7 cellular contexts compared by ENCODE assay signal in genomic region chr1:87292684-87293493, GRCh38. TPM values are rescaled to one million over a fixed set of nuclear protein-coding genes. Genes with fewer than 3 reads are reported as not detected.
A peak's percentile ranks its signal among the peaks of the same experiment; 100 is the strongest.
DNase-seq lines count a peak whose midpoint lies in the region; ATAC-seq, FAIRE-seq and TF ChIP-seq lines count a peak whose summit lies in the region.

No MANE protein-coding gene starts in this region.

- no peak overlapping the region for H2BK12ac ChIP-seq in H1 (ENCODE audit: low read depth, low read length)

- H2AFZ ChIP-seq in H1 (ENCODE audit: low read length) = no peak overlapping the region

- no peak overlapping the region for H2BK15ac ChIP-seq in H1 (ENCODE audit: low read length)

- DNase-seq in GM12892 (ENCODE audit: insufficient read length) (no peak), NCI-H748 treated with DMSO at 0.1 percent for 48 hours (lab: John Stamatoyannopoulos, UW) (peak; percentile 44), H1 (ENCODE audit: low read depth in 1 of 2, low spot score in 2 of 2) (peak; percentile 7 to 78), myocyte (ENCODE audit: low read depth) (peak; percentile 71)
- DNase-seq in activated CD8-positive, alpha-beta T cell treated with anti-CD3 and anti-CD28 coated beads for 36 hours = peak; percentile 81
- peak; percentile 9 for DNase-seq in stimulated activated naive B cell treated with anti-CD40 and anti-IgM and Interleukin-4, amounts not matched to agents 10 μg/mL and 1 μg/mL and 100 μg/mL, for 72 hours

- H4K20me1 ChIP-seq in H1 (replicated peaks in 1 of 2; ENCODE audit: control insufficient read depth in 1 of 2, insufficient read depth in 2 of 2, low read length in 2 of 2) = no peaks in the 10 kb centered on the region

- H3K27me3 Mint-ChIP-seq in activated CD8-positive, alpha-beta T cell treated with anti-CD3 and anti-CD28 coated beads for 36 hours = peaks cover 3% of the 10 kb centered on the region
- H3K27me3 Mint-ChIP-seq in stimulated activated naive B cell treated with anti-CD40 and anti-IgM and Interleukin-4, amounts not matched to agents 10 μg/mL and 1 μg/mL and 100 μg/mL, for 72 hours = peaks cover 6 to 9% of the 10 kb centered on the region in 2 donors

- H2BK120ac ChIP-seq in H1 (replicated peaks; ENCODE audit: low read depth, low read length) = no peak overlapping the region

- 40% methylated on average over 9 of the region's 9 CpGs; no CpG with 5 or more reads in 1 of the 2 experiments for WGBS in H1 (ENCODE audit: extremely low coverage in 1 of 2, insufficient coverage in 1 of 2, insufficient read length in 1 of 2, insufficient replicate concordance in 2 of 2, low coverage in 1 of 2, low lambda C conversion rate in 2 of 2, missing lambda C conversion rate in 1 of 2), 2 experiments

- no peak for TF ChIP-seq EP300 in H1 (IDR thresholded peaks at IDR 0.05; ENCODE audit: borderline replicate concordance in 1 of 2, low read depth in 2 of 2, low read length in 2 of 2)

- H3K14ac ChIP-seq in H1 (ENCODE audit: insufficient read length) = no peak overlapping the region

- TF ChIP-seq POLR2A in GM12892 (IDR thresholded peaks at IDR 0.05; ENCODE audit: low read depth, low read length) = no peak
- TF ChIP-seq POLR2A in H1 (IDR thresholded peaks at IDR 0.05; ENCODE audit: control extremely low read depth in 1 of 2, low read depth in 2 of 2, low read length in 2 of 2) = no peak

- no peak overlapping the region for H3K4me3 ChIP-seq in H1 (ENCODE audit: extremely low read depth in 1 of 4, insufficient read depth in 2 of 4, low read depth in 3 of 4, low read length in 4 of 4)

- peaks cover 0 to 5% (median 3%) of the 10 kb centered on the region in 4 experiments; a peak in 2 of 7 replicates for H3K4me1 ChIP-seq in H1 (replicated peaks in 1 of 4; ENCODE audit: control insufficient read depth in 3 of 4, insufficient read depth in 4 of 4, low read length in 3 of 4)

- H3K27me3 ChIP-seq in H1 (replicated peaks in 1 of 4; ENCODE audit: control insufficient read depth in 3 of 4, extremely low read depth in 1 of 4, insufficient read depth in 3 of 4, low read length in 3 of 4) = no peaks in the 10 kb centered on the region

- peak; percentile 66 for ATAC-seq in HG03378 (IDR thresholded peaks at IDR 0.05; ENCODE audit: unreplicated experiment)
- ATAC-seq in activated CD8-positive, alpha-beta T cell treated with anti-CD3 and anti-CD28 coated beads for 36 hours = peak; percentile 64
- peak; percentile 66 to 76 for ATAC-seq in stimulated activated naive B cell treated with anti-CD40 and anti-IgM and Interleukin-4, amounts not matched to agents 10 μg/mL and 1 μg/mL and 100 μg/mL, for 72 hours (replicated peaks)

- H2AK5ac ChIP-seq in H1 (ENCODE audit: low read depth, low read length) = no peak overlapping the region

- H3K23ac ChIP-seq in H1 (ENCODE audit: insufficient read length) = no peak overlapping the region

- H3K27ac ChIP-seq in H1 (ENCODE audit: low read depth, low read length) = no peak overlapping the region

- H4K5ac ChIP-seq in H1 (ENCODE audit: insufficient read length, low read depth, low read length) = no peak overlapping the region

- no peak overlapping the region for H3K56ac ChIP-seq in H1 (replicated peaks; ENCODE audit: insufficient read length, low read depth, low read length)

- H3K9me3 Mint-ChIP-seq in activated CD8-positive, alpha-beta T cell treated with anti-CD3 and anti-CD28 coated beads for 36 hours = no peaks in the 10 kb centered on the region
- H3K9me3 Mint-ChIP-seq in stimulated activated naive B cell treated with anti-CD40 and anti-IgM and Interleukin-4, amounts not matched to agents 10 μg/mL and 1 μg/mL and 100 μg/mL, for 72 hours = no peaks in the 10 kb centered on the region

- CTCF ChIA-PET in activated CD8-positive, alpha-beta T cell treated with anti-CD3 and anti-CD28 coated beads for 36 hours (lab: Charles Lee) = interaction anchor here (0.6 to 5.3 kb wide), 23 partner anchors 9 to 660 kb away, joined by 3 to 46 read pairs (median 3); no protein-coding TSS in a partner anchor
- CTCF ChIA-PET in H1 (lab: Charles Lee; ENCODE audit: partially characterized antibody) = interaction anchor here (0.5 to 4.4 kb wide), 55 partner anchors 9 to 1046 kb away, joined by 3 to 21 read pairs (median 4); partner anchors contain the start of gene LMO4

- H3K4me2 ChIP-seq in H1 (ENCODE audit: insufficient read depth in 1 of 2, low read depth in 2 of 2, low read length in 2 of 2) = no peak overlapping the region

- H3K23me2 ChIP-seq in H1 (ENCODE audit: low read depth, low read length) = no peaks in the 10 kb centered on the region

- no peak overlapping the region for H2BK20ac ChIP-seq in H1 (ENCODE audit: low read length)

- H3K9me3 ChIP-seq in H1 (ENCODE audit: insufficient read depth in 2 of 2, low read depth in 1 of 2, low read length in 1 of 2) = no peaks in the 10 kb centered on the region

- H3K4ac ChIP-seq in H1 (replicated peaks; ENCODE audit: insufficient read length, low read depth, low read length) = no peak overlapping the region

- no peaks in the 10 kb centered on the region for H3K4me1 Mint-ChIP-seq in activated CD8-positive, alpha-beta T cell treated with anti-CD3 and anti-CD28 coated beads for 36 hours (ENCODE audit: low read depth)
- no peaks in the 10 kb centered on the region for H3K4me1 Mint-ChIP-seq in stimulated activated naive B cell treated with anti-CD40 and anti-IgM and Interleukin-4, amounts not matched to agents 10 μg/mL and 1 μg/mL and 100 μg/mL, for 72 hours

- no peak overlapping the region for H3K18ac ChIP-seq in H1 (ENCODE audit: extremely low read depth, low read length)

- no peaks in the 10 kb centered on the region for H3K36me3 ChIP-seq in H1 (ENCODE audit: control insufficient read depth in 2 of 4, insufficient read depth in 4 of 4, low read length in 3 of 4)

- POLR2A ChIA-PET in activated CD8-positive, alpha-beta T cell treated with anti-CD3 and anti-CD28 coated beads for 36 hours (lab: Charles Lee) = no interaction called here
- POLR2A ChIA-PET in H1 (lab: Charles Lee; ENCODE audit: partially characterized antibody) = interaction anchor here (2.0 kb wide), 1 partner anchor 37 kb away, joined by 5 read pairs; no protein-coding TSS in a partner anchor

- H2BK5ac ChIP-seq in H1 (ENCODE audit: low read depth, low read length) = no peak overlapping the region

- no peak overlapping the region for H4K8ac ChIP-seq in H1 (ENCODE audit: extremely low read depth, insufficient read depth, low read length)

- H3K36me3 Mint-ChIP-seq in activated CD8-positive, alpha-beta T cell treated with anti-CD3 and anti-CD28 coated beads for 36 hours (ENCODE audit: low read depth) = no peaks in the 10 kb centered on the region
- no peaks in the 10 kb centered on the region for H3K36me3 Mint-ChIP-seq in stimulated activated naive B cell treated with anti-CD40 and anti-IgM and Interleukin-4, amounts not matched to agents 10 μg/mL and 1 μg/mL and 100 μg/mL, for 72 hours

- H3K79me2 ChIP-seq in H1 (ENCODE audit: control insufficient read depth in 1 of 2, insufficient read depth in 2 of 2, low read length in 2 of 2) = no peaks in the 10 kb centered on the region

- H3K79me1 ChIP-seq in H1 (ENCODE audit: low read depth, low read length) = no peaks in the 10 kb centered on the region

- intact Hi-C loops in activated CD8-positive, alpha-beta T cell treated with anti-CD3 and anti-CD28 coated beads for 36 hours (cut with micrococcal nuclease) = loop anchor here (1.0 kb wide), 1 partner anchor 660 kb away; no protein-coding TSS in a partner anchor

- peak; percentile 88 for TF ChIP-seq RAD21 in H1 (IDR thresholded peaks at IDR 0.05 in 1 of 2, conservative IDR thresholded peaks at IDR 0.05 in 1 of 2; ENCODE audit: low read depth in 2 of 2, low read length in 2 of 2)

- H3K27ac Mint-ChIP-seq in activated CD8-positive, alpha-beta T cell treated with anti-CD3 and anti-CD28 coated beads for 36 hours = no peak overlapping the region
- no peak overlapping the region for H3K27ac Mint-ChIP-seq in stimulated activated naive B cell treated with anti-CD40 and anti-IgM and Interleukin-4, amounts not matched to agents 10 μg/mL and 1 μg/mL and 100 μg/mL, for 72 hours

- peak; percentile 82 for FAIRE-seq in GM12892 (lab: Jason Lieb, UNC)
- FAIRE-seq in H1 (lab: Jason Lieb, UNC) = peak; percentile 55

- no peak overlapping the region for H3K9ac ChIP-seq in H1 (replicated peaks in 1 of 4; ENCODE audit: extremely low read depth in 1 of 4, low read depth in 3 of 4, low read length in 3 of 4)

- no peak overlapping the region for H3K4me3 Mint-ChIP-seq in activated CD8-positive, alpha-beta T cell treated with anti-CD3 and anti-CD28 coated beads for 36 hours
- H3K4me3 Mint-ChIP-seq in stimulated activated naive B cell treated with anti-CD40 and anti-IgM and Interleukin-4, amounts not matched to agents 10 μg/mL and 1 μg/mL and 100 μg/mL, for 72 hours = no peak overlapping the region

- no peak overlapping the region for H4K91ac ChIP-seq in H1 (replicated peaks; ENCODE audit: insufficient read length, low read length)

- peak; percentile 81 for TF ChIP-seq CTCF in activated CD8-positive, alpha-beta T cell treated with anti-CD3 and anti-CD28 coated beads for 36 hours (IDR thresholded peaks at IDR 0.05)
- peak in 2 of 3 experiments; percentile 68 to 74; a peak in 3 of 4 replicates for TF ChIP-seq CTCF in H1 (IDR thresholded peaks at IDR 0.05; ENCODE audit: control extremely low read depth in 1 of 3, insufficient read depth in 1 of 3, low read depth in 1 of 3, low read length in 3 of 3)

TF ChIP-seq in H1, 55 proteins besides CTCF, POLR2A, EP300 and RAD21 (continues in another document):
- TF ChIP-seq SAP30 (IDR thresholded peaks at IDR 0.05; ENCODE audit: insufficient read depth, insufficient replicate concordance, low read length) (no peak), PHF8 (conservative IDR thresholded peaks at IDR 0.05; ENCODE audit: low read depth, low read length) (no peak), TCF12 (IDR thresholded peaks at IDR 0.05; ENCODE audit: low read depth, low read length) (no peak), EZH2 (IDR thresholded peaks at IDR 0.05; ENCODE audit: low read depth, low read length, severe bottlenecking) (no peak), HDAC6 (IDR thresholded peaks at IDR 0.05; ENCODE audit: low read depth, low read length) (no peak), MAFK (IDR thresholded peaks at IDR 0.05; ENCODE audit: low read depth, low read length) (no peak), EGR1 (IDR thresholded peaks at IDR 0.05; ENCODE audit: borderline replicate concordance, low read depth, low read length) (no peak)

RNA-seq across cellular contexts. Expression of gene LMO4, which starts 35.8 kb away (rescaled TPM):
- 17.0 TPM for polyA plus RNA-seq in GM12892 (2012; ENCODE audit: missing spikeins)
- total RNA-seq in activated CD8-positive, alpha-beta T cell treated with anti-CD3 and anti-CD28 coated beads for 36 hours = 10 to 100 TPM; 35.1 to 36.8 TPM
- total RNA-seq in H1 (2021; fragmentation: NEBNext Ultra II Directional; extraction: Animal tissue kit (Norgen Biotek cat#: 25700)) = 65.6 and 71.7 TPM in 2 replicates
- polyA plus RNA-seq in H1 (2011; rRNA removed) = 77.6 and 98.7 TPM in 2 replicates
- polyA plus RNA-seq in H1 (2011; cell fraction: cytosol; rRNA removed) = 84.3 TPM
- 79.1 TPM for polyA plus RNA-seq in H1 (2011; cell fraction: nucleus; rRNA removed)
- polyA plus RNA-seq in H1 (2012, experiment 1 of 2) = 61.4 to 75.2 TPM (median 67.8 TPM) in 4 replicates
- 77.0 TPM for polyA plus RNA-seq in H1 (2012, experiment 2 of 2)
- 61.1 TPM for polyA plus RNA-seq in H1 (2013, experiment 1 of 2)
- polyA plus RNA-seq in H1 (2013, experiment 2 of 2) = 65.8 TPM
- polyA minus RNA-seq in H1 (2011; rRNA and poly(A)+ RNA removed) = 56.3 and 60.4 TPM in 2 replicates
- 35.3 TPM for polyA minus RNA-seq in H1 (2011; cell fraction: cytosol; rRNA and poly(A)+ RNA removed)
- polyA minus RNA-seq in H1 (2011; cell fraction: nucleus; rRNA and poly(A)+ RNA removed) = 35.5 TPM
- total RNA-seq in myocyte = 24.4 and 28.0 TPM in 2 replicates
- polyA plus RNA-seq in myocyte (2012) = 30.9 TPM
